In genomic region chr1:207753611-207754010, GRCh38 we compare ENCODE assay signal across 8 cellular contexts. TPM values are rescaled to one million over a fixed set of nuclear protein-coding genes. Genes with fewer than 3 reads are reported as not detected.
A peak's percentile ranks its signal among the peaks of the same experiment; 100 is the strongest.
DNase-seq lines count a peak whose midpoint lies in the region; ATAC-seq and TF ChIP-seq lines count a peak whose summit lies in the region.

No MANE protein-coding gene starts in this region.

- H3K9ac ChIP-seq in iPS-20b (ENCODE audit: low read depth, low read length), result peak overlapping the region; percentile 83; the same call in 1 of the 2 replicates

- H3K4me3 ChIP-seq in iPS-20b (ENCODE audit: low read length) (peak overlapping the region; percentile 97), suprapubic skin (peak overlapping the region; percentile 82)

- H3K27me3 ChIP-seq in iPS-20b (ENCODE audit: insufficient read depth, low read length), result no peaks in the 10 kb centered on the region
- H3K27me3 ChIP-seq in suprapubic skin, result no peaks in the 10 kb centered on the region

- H3K9me3 ChIP-seq in iPS-20b (ENCODE audit: insufficient read depth, low read depth, low read length) (no peaks in the 10 kb centered on the region), suprapubic skin (no peaks in the 10 kb centered on the region)

- H3K4me1 Mint-ChIP-seq in activated T-cell treated with anti-CD3 and anti-CD28 coated beads, Interleukin-2, amount 50 U/mL, for 4 hours (ENCODE audit: low read depth), result peaks cover 71% of the 10 kb centered on the region
- peaks cover 43% of the 10 kb centered on the region for H3K4me1 Mint-ChIP-seq in activated T-helper 17 cell treated with anti-CD3 and anti-CD28 coated beads, Interleukin-2, amount 50 U/mL, for 72 hours

- ATAC-seq in activated T-cell treated with anti-CD3 and anti-CD28 coated beads, Interleukin-2, amount 50 U/mL, for 4 hours, result no peak
- ATAC-seq in activated T-helper 17 cell treated with anti-CD3 and anti-CD28 coated beads, Interleukin-2, amount 50 U/mL, for 72 hours (replicated peaks), result no peak

- no peak overlapping the region for H3K27ac ChIP-seq in iPS-20b (ENCODE audit: low read length)
- no peak overlapping the region for H3K27ac ChIP-seq in suprapubic skin

- TF ChIP-seq CTCF in suprapubic skin (IDR thresholded peaks at IDR 0.05), result no peak

- no peaks in the 10 kb centered on the region for H3K27me3 Mint-ChIP-seq in activated T-cell treated with anti-CD3 and anti-CD28 coated beads, Interleukin-2, amount 50 U/mL, for 4 hours (ENCODE audit: low read depth)
- H3K27me3 Mint-ChIP-seq in activated T-helper 17 cell treated with anti-CD3 and anti-CD28 coated beads, Interleukin-2, amount 50 U/mL, for 72 hours, result no peaks in the 10 kb centered on the region

- no peak for TF ChIP-seq EP300 in suprapubic skin (IDR thresholded peaks at IDR 0.05)

- H3K9me3 Mint-ChIP-seq in activated T-cell treated with anti-CD3 and anti-CD28 coated beads, Interleukin-2, amount 50 U/mL, for 4 hours, result no peaks in the 10 kb centered on the region
- H3K9me3 Mint-ChIP-seq in activated T-helper 17 cell treated with anti-CD3 and anti-CD28 coated beads, Interleukin-2, amount 50 U/mL, for 72 hours, result no peaks in the 10 kb centered on the region

- no peak overlapping the region for H3K27ac Mint-ChIP-seq in activated T-helper 17 cell treated with anti-CD3 and anti-CD28 coated beads, Interleukin-2, amount 50 U/mL, for 72 hours

- H3K4me3 Mint-ChIP-seq in activated T-cell treated with anti-CD3 and anti-CD28 coated beads, Interleukin-2, amount 50 U/mL, for 4 hours, result peak overlapping the region; percentile 100
- peak overlapping the region; percentile 100 for H3K4me3 Mint-ChIP-seq in activated T-helper 17 cell treated with anti-CD3 and anti-CD28 coated beads, Interleukin-2, amount 50 U/mL, for 72 hours

- WGBS in suprapubic skin, result 82% methylated on average over 7 of the region's 7 CpGs

- no peak for DNase-seq in activated T-cell treated with anti-CD3 and anti-CD28 coated beads, Interleukin-2, amount 50 U/mL, for 4 hours
- DNase-seq in activated T-cell treated with anti-CD3 and anti-CD28 coated beads, Interleukin-2, amount 50 U/mL, for 48 hours, result no peak
- DNase-seq in suprapubic skin (ENCODE audit: low spot score in 2 of 2) (no peak), iPS-NIHi11 (ENCODE audit: low spot score) (no peak), Kasumi-1 (lab: John Stamatoyannopoulos, UW) (no peak), NCI-H2227 (lab: John Stamatoyannopoulos, UW; ENCODE audit: unreplicated experiment) (no peak)

- TF ChIP-seq POLR2A in suprapubic skin (IDR thresholded peaks at IDR 0.05), result no peak

- peaks cover 20% of the 10 kb centered on the region for H3K36me3 ChIP-seq in iPS-20b (ENCODE audit: insufficient read depth, low read depth, low read length)
- peaks cover 14% of the 10 kb centered on the region for H3K36me3 ChIP-seq in suprapubic skin

- peaks cover 25% of the 10 kb centered on the region for H3K4me1 ChIP-seq in iPS-20b (ENCODE audit: insufficient read depth, low read length)
- H3K4me1 ChIP-seq in suprapubic skin, result peaks cover 40% of the 10 kb centered on the region

- H3K36me3 Mint-ChIP-seq in activated T-cell treated with anti-CD3 and anti-CD28 coated beads, Interleukin-2, amount 50 U/mL, for 4 hours (ENCODE audit: insufficient read depth), result peaks cover 10% of the 10 kb centered on the region
- peaks cover 29% of the 10 kb centered on the region for H3K36me3 Mint-ChIP-seq in activated T-helper 17 cell treated with anti-CD3 and anti-CD28 coated beads, Interleukin-2, amount 50 U/mL, for 72 hours (ENCODE audit: low read depth)

RNA-seq across cellular contexts. Expression of gene CD46, which starts 1.8 kb away (rescaled TPM):
- 10 to 100 TPM; 58.0 to 69.8 (median 63.5) TPM for total RNA-seq in activated T-cell treated with anti-CD3 and anti-CD28 coated beads, Interleukin-2, amount 50 U/mL, for 4 hours
- total RNA-seq in activated T-helper 17 cell treated with anti-CD3 and anti-CD28 coated beads, Interleukin-2, amount 50 U/mL, for 72 hours, result 100 to 1,000 TPM in 1 of 2 donors, 10 to 100 TPM in 1; 94.5 to 111 TPM
- 100 to 1,000 TPM in 2 of 4 donors, 10 to 100 TPM in 2; 89.7 to 259 (median 108) TPM for total RNA-seq in suprapubic skin
